1 cellular context compared by ENCODE assay signal in genomic region chr2:108960006-108960405, GRCh38.
TF ChIP-seq lines count a peak whose summit lies in the region.

No MANE protein-coding gene starts in this region.

TF ChIP-seq in GM12878, 131 proteins besides CTCF, POLR2A, EP300 and RAD21:
- TF ChIP-seq, protein P1, sequence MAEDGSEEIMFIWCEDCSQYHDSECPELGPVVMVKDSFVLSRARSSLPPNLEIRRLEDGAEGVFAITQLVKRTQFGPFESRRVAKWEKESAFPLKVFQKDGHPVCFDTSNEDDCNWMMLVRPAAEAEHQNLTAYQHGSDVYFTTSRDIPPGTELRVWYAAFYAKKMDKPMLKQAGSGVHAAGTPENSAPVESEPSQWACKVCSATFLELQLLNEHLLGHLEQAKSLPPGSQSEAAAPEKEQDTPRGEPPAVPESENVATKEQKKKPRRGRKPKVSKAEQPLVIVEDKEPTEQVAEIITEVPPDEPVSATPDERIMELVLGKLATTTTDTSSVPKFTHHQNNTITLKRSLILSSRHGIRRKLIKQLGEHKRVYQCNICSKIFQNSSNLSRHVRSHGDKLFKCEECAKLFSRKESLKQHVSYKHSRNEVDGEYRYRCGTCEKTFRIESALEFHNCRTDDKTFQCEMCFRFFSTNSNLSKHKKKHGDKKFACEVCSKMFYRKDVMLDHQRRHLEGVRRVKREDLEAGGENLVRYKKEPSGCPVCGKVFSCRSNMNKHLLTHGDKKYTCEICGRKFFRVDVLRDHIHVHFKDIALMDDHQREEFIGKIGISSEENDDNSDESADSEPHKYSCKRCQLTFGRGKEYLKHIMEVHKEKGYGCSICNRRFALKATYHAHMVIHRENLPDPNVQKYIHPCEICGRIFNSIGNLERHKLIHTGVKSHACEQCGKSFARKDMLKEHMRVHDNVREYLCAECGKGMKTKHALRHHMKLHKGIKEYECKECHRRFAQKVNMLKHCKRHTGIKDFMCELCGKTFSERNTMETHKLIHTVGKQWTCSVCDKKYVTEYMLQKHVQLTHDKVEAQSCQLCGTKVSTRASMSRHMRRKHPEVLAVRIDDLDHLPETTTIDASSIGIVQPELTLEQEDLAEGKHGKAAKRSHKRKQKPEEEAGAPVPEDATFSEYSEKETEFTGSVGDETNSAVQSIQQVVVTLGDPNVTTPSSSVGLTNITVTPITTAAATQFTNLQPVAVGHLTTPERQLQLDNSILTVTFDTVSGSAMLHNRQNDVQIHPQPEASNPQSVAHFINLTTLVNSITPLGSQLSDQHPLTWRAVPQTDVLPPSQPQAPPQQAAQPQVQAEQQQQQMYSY (CRISPR knock-in tag; IDR thresholded peaks at IDR 0.05): no peak
- TF ChIP-seq IKZF2 (IDR thresholded peaks at IDR 0.05): no peak
